In the genomic region with DNA sequence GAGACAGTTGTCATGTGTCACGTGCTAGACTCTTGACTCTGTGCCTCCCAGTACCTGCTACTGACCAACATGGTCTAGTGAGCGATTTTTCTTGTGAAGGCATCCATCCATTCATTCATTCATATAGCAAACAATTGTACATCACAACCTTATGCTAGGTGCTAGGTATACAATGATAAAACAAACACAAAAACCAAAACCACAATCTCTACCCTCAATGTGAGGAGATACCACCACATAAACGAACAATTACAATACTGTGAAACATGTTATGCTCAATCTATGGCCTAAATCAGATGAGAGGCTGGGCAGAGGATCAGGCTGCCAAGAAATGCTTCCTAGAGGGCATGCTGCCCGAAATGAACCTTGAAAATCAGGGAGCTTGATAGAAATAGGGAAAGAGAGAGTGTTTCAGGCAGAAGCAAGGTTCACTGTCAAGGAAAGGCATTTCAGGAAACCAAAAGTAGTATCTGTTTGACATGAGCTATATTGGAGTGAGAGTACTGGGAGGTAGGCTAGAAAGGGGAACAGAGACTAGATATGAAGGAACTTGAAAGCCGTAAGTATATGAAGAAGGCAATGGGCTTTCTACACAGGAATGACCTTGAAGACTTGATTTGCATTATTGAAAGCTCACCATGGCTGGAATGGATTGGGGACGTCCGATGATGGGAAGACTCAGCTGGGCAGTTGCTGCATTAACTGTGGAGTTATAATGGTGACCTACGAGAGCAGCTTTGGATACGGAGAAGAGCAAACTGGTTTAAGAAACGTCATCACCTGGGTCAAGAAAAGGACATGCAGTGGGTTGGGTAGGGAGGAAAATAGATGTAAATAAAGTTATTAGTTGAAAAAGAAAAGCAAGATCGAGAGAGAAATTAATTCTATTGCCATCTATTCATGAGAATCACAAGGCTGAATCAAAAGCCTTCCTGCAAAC, we compare ENCODE assay signal across 8 cellular contexts.
DNase-seq lines count a peak whose midpoint lies in the region; ATAC-seq and TF ChIP-seq lines count a peak whose summit lies in the region.

No MANE protein-coding gene starts in this region.

- H3K14ac ChIP-seq in neuronal stem cell (ENCODE audit: low read length), result no peak overlapping the region

- H3K27me3 ChIP-seq in smooth muscle cell (ENCODE audit: low read depth), result no peaks in the 10 kb centered on the region
- no peaks in the 10 kb centered on the region for H3K27me3 ChIP-seq in neuronal stem cell (ENCODE audit: control insufficient read depth in 3 of 3, insufficient read depth in 3 of 3, low read depth in 1 of 3, low read length in 3 of 3)
- H3K27me3 ChIP-seq in GM23338 (ENCODE audit: insufficient read depth), result no peaks in the 10 kb centered on the region

- no peak overlapping the region for H3K23ac ChIP-seq in neuronal stem cell (ENCODE audit: low read depth, low read length, poor library complexity)

- no peak overlapping the region for H2BK5ac ChIP-seq in neuronal stem cell (ENCODE audit: low read length)

- H3K27ac ChIP-seq in smooth muscle cell (ENCODE audit: low read depth) (peak overlapping the region; percentile 88), neuronal stem cell (replicated peaks; ENCODE audit: low read length) (no peak overlapping the region), GM23338 (ENCODE audit: low read depth) (no peak overlapping the region)

- H4K20me1 ChIP-seq in smooth muscle cell (ENCODE audit: low read depth) (no peaks in the 10 kb centered on the region), GM23338 (replicated peaks; ENCODE audit: insufficient read depth) (no peaks in the 10 kb centered on the region)

- no peak for ATAC-seq in activated T-cell treated with anti-CD3 and anti-CD28 coated beads, Interleukin-2, amount 50 U/mL, for 4 hours
- ATAC-seq in HG02798 (IDR thresholded peaks at IDR 0.05; ENCODE audit: poor library complexity, unreplicated experiment) (peak; percentile 83), GM23338 (no peak)

- H4K91ac ChIP-seq in neuronal stem cell (ENCODE audit: low read depth, low read length, poor library complexity), result no peak overlapping the region

- no peak overlapping the region for H3K4me3 ChIP-seq in smooth muscle cell
- no peak overlapping the region for H3K4me3 ChIP-seq in neuronal stem cell (ENCODE audit: low read length in 2 of 2)
- no peak overlapping the region for H3K4me3 ChIP-seq in GM23338

- H3K4me1 Mint-ChIP-seq in activated T-cell treated with anti-CD3 and anti-CD28 coated beads, Interleukin-2, amount 50 U/mL, for 4 hours (ENCODE audit: low read depth), result peaks cover 46% of the 10 kb centered on the region
- H3K4me1 Mint-ChIP-seq in GM23338, result peaks cover 10% of the 10 kb centered on the region

- H4K8ac ChIP-seq in neuronal stem cell (ENCODE audit: low read depth, low read length), result no peak overlapping the region

- H3K79me2 ChIP-seq in smooth muscle cell (ENCODE audit: low read depth) (no peaks in the 10 kb centered on the region), GM23338 (replicated peaks; ENCODE audit: insufficient read depth) (no peaks in the 10 kb centered on the region)

- H2AK5ac ChIP-seq in neuronal stem cell (ENCODE audit: low read depth, low read length), result no peak overlapping the region

- no peak overlapping the region for H2BK12ac ChIP-seq in neuronal stem cell (ENCODE audit: low read length)

- WGBS in smooth muscle cell (ENCODE audit: low lambda C conversion rate), result 91% methylated on average over 11 of the region's 11 CpGs
- 100% methylated on average over 1 of the region's 11 CpGs; no CpG with 5 or more reads in 1 of the 2 donors for WGBS in neuronal stem cell (ENCODE audit: extremely low coverage in 2 of 2, insufficient read length in 2 of 2, insufficient replicate concordance in 1 of 2), 2 donors

- H2BK15ac ChIP-seq in neuronal stem cell (ENCODE audit: low read length), result no peak overlapping the region

- H3K36me3 ChIP-seq in smooth muscle cell (ENCODE audit: low read depth) (no peaks in the 10 kb centered on the region), neuronal stem cell (replicated peaks in 1 of 2; ENCODE audit: control insufficient read depth in 2 of 2, insufficient read depth in 2 of 2, low read length in 2 of 2) (no peaks in the 10 kb centered on the region), GM23338 (ENCODE audit: insufficient read depth) (no peaks in the 10 kb centered on the region)

- H2BK120ac ChIP-seq in neuronal stem cell (ENCODE audit: low read depth, low read length), result no peak overlapping the region

- H3K27me3 Mint-ChIP-seq in activated T-cell treated with anti-CD3 and anti-CD28 coated beads, Interleukin-2, amount 50 U/mL, for 4 hours (ENCODE audit: low read depth), result no peaks in the 10 kb centered on the region
- peaks cover 8% of the 10 kb centered on the region for H3K27me3 Mint-ChIP-seq in GM23338 (ENCODE audit: insufficient read depth, low read depth, poor library complexity)

- no peak for DNase-seq in activated T-cell treated with anti-CD3 and anti-CD28 coated beads, Interleukin-2, amount 50 U/mL, for 4 hours
- no peak for DNase-seq in activated T-cell treated with anti-CD3 and anti-CD28 coated beads for 4 hours
- peak; percentile 94 for DNase-seq in SIG-M5 treated with dmso at 0.1 percent for 504 hours (lab: John Stamatoyannopoulos, UW; ENCODE audit: unreplicated experiment)
- no peak for DNase-seq in smooth muscle cell (lab: John Stamatoyannopoulos, UW; ENCODE audit: unreplicated experiment)
- no peak for DNase-seq in neuronal stem cell (ENCODE audit: low spot score)
- no peak for DNase-seq in NCI-H1105 treated with DMSO at 0.1 percent for 48 hours (lab: John Stamatoyannopoulos, UW)
- DNase-seq in GM23338 (ENCODE audit: low spot score), result no peak

- peaks cover 6% of the 10 kb centered on the region for H3F3A ChIP-seq in smooth muscle cell (ENCODE audit: low read depth)
- no peaks in the 10 kb centered on the region for H3F3A ChIP-seq in GM23338 (replicated peaks; ENCODE audit: low read depth)

- H3K9me3 ChIP-seq in smooth muscle cell (replicated peaks; ENCODE audit: low read depth) (no peaks in the 10 kb centered on the region), neuronal stem cell (replicated peaks in 1 of 2; ENCODE audit: control insufficient read depth in 2 of 2, insufficient read depth in 1 of 2, low read depth in 1 of 2, low read length in 2 of 2) (peaks cover 2 to 6% of the 10 kb centered on the region in 2 donors)

- peaks cover 12% of the 10 kb centered on the region; the same call in 1 of the 2 replicates for H3K9me2 ChIP-seq in GM23338 (ENCODE audit: insufficient read depth)

- H3K4me1 ChIP-seq in smooth muscle cell (ENCODE audit: low read depth) (peaks cover 22% of the 10 kb centered on the region), neuronal stem cell (ENCODE audit: control insufficient read depth in 2 of 2, insufficient read depth in 1 of 2, low read depth in 1 of 2, low read length in 2 of 2) (peaks cover 2 to 5% of the 10 kb centered on the region in 2 donors), GM23338 (ENCODE audit: insufficient read depth) (peaks cover 14% of the 10 kb centered on the region)

- H2AFZ ChIP-seq in smooth muscle cell (ENCODE audit: low read depth) (no peak overlapping the region), neuronal stem cell (ENCODE audit: low read length) (no peak overlapping the region), GM23338 (no peak overlapping the region)

- no peak overlapping the region for H3K4ac ChIP-seq in neuronal stem cell (ENCODE audit: low read length)

- H3K4me3 Mint-ChIP-seq in activated T-cell treated with anti-CD3 and anti-CD28 coated beads, Interleukin-2, amount 50 U/mL, for 4 hours, result peak overlapping the region; percentile 52
- H3K4me3 Mint-ChIP-seq in GM23338, result no peak overlapping the region

- H3K79me1 ChIP-seq in neuronal stem cell (ENCODE audit: low read depth, low read length), result no peaks in the 10 kb centered on the region

- no peak overlapping the region for H3K27ac Mint-ChIP-seq in GM23338

- no peak overlapping the region for H3K18ac ChIP-seq in neuronal stem cell (ENCODE audit: low read length)

- no peak overlapping the region for H3K9ac ChIP-seq in smooth muscle cell (ENCODE audit: low read depth)
- no peak overlapping the region for H3K9ac ChIP-seq in neuronal stem cell (ENCODE audit: low read depth, low read length, poor library complexity)

- TF ChIP-seq CTCF in smooth muscle cell (IDR thresholded peaks at IDR 0.05; ENCODE audit: borderline replicate concordance, insufficient read depth, poor library complexity, severe bottlenecking) (no peak), GM23338 (conservative IDR thresholded peaks at IDR 0.05; ENCODE audit: low read depth in 2 of 2) (no peak)

- H3K9me3 Mint-ChIP-seq in activated T-cell treated with anti-CD3 and anti-CD28 coated beads, Interleukin-2, amount 50 U/mL, for 4 hours, result no peaks in the 10 kb centered on the region
- H3K9me3 Mint-ChIP-seq in GM23338, result no peaks in the 10 kb centered on the region

- H3K36me3 Mint-ChIP-seq in activated T-cell treated with anti-CD3 and anti-CD28 coated beads, Interleukin-2, amount 50 U/mL, for 4 hours (ENCODE audit: insufficient read depth), result peaks cover 7% of the 10 kb centered on the region
- peaks cover 5% of the 10 kb centered on the region; the same call in 2 of the 3 replicates for H3K36me3 Mint-ChIP-seq in GM23338 (ENCODE audit: low read depth)

- H3K4me2 ChIP-seq in smooth muscle cell (no peak overlapping the region), neuronal stem cell (ENCODE audit: insufficient read depth, low read length, poor library complexity, severe bottlenecking) (no peak overlapping the region), GM23338 (no peak overlapping the region)

TF ChIP-seq in GM23338, 12 proteins besides CTCF, POLR2A, EP300 and RAD21 (continues in another document):
- TF ChIP-seq POLR2AphosphoS5 (IDR thresholded peaks at IDR 0.05; ENCODE audit: low read depth) (no peak), ZNF331 (CRISPR knock-in tag; IDR thresholded peaks at IDR 0.05; ENCODE audit: low read depth) (no peak), STAT1 (IDR thresholded peaks at IDR 0.05; ENCODE audit: unreplicated experiment) (no peak), CREB1 (CRISPR knock-in tag; IDR thresholded peaks at IDR 0.05; ENCODE audit: low read depth) (no peak)
